In the genomic region with DNA sequence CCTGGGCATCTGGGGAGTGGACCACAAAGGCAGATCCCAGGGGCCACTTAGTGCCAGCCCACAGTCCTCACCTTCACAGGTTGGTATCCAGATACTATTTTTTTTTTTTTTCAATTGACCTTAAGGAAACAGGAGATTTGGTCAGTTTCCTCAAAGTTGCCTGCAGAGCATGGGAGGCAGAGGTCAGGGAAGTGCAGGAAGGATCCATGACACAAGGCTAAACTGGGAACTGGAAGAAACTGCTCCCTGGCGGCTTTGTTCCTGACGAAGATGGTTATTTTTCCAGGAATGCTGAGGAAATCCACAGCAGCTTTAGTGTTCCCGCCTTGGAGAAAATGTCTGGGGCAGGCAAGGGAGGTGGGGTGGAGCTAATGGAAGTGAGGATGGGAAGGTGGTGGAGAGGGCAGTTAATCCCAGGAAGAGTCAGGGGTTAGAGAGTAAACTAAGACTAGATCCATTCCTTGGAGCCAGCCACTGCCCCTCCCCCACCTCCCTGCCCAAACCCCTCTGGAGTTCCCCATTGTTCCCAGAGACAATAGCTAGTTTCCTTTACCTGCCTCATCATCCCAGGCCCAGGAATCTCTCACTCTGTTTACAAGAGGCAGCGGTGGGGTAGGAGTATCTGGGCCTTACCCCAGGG, we compare ENCODE assay signal across 22 cellular contexts. TPM values are rescaled to one million over a fixed set of nuclear protein-coding genes. Genes with fewer than 3 reads are reported as not detected.
DNase-seq lines count a peak whose midpoint lies in the region; ATAC-seq and TF ChIP-seq lines count a peak whose summit lies in the region.
"Had no signal": no experiment of that assay in that cellular context is flagged by ENCODE, and none has a peak within 500 bp of the region (broad histone marks: within the 10 kb centered on the region; RNA-seq: fewer than 3 reads in every experiment).

No MANE protein-coding gene starts in this region.

- H3K9ac ChIP-seq in BLaER1: no peak overlapping the region

- H3K4me3 ChIP-seq in BLaER1 (no peak overlapping the region), Panc1 (ENCODE audit: low read depth in 2 of 2, low read length in 2 of 2) (no peak overlapping the region), heart right ventricle (no peak overlapping the region), lower lobe of right lung (no peak overlapping the region), transverse colon (no peak overlapping the region)
- no peak overlapping the region for H3K4me3 ChIP-seq in CD4-positive, alpha-beta memory T cell (ENCODE audit: low read length in 2 of 2)
- H3K4me3 ChIP-seq: smooth muscle cell had no signal

- H3K27ac Mint-ChIP-seq in CD4-positive, alpha-beta memory T cell: no peak overlapping the region
- H3K27ac Mint-ChIP-seq: CD4-positive, CD25-positive, alpha-beta regulatory T cell; immature natural killer cell; stimulated activated naive B cell treated with anti-CD40 and anti-IgM and Interleukin-4, amounts not matched to agents 10 μg/mL and 1 μg/mL and 100 μg/mL, for 72 hours; T-helper 2 cell treated with Interferon-gamma antibody and Interleukin-4, amounts not matched to agents 5 μg/mL and 100 μg/mL, for 36 hours had no signal

- in situ Hi-C loops in Panc1 (cut with HindIII; ENCODE audit: low pct_unique_long_range_greater_than_20kb, low sequenced_read_pairs) (no loop called here), transverse colon (cut with MboI; ENCODE audit: low pct_ligation_motif_present in 1 of 4, low pct_unique_long_range_greater_than_20kb in 1 of 4, low sequenced_read_pairs in 3 of 4) (no loop called here)

- no peaks in the 10 kb centered on the region for H3K4me1 Mint-ChIP-seq in CD4-positive, alpha-beta memory T cell
- H3K4me1 Mint-ChIP-seq: CD4-positive, CD25-positive, alpha-beta regulatory T cell; immature natural killer cell had no signal

- WGBS in heart right ventricle, 2 donors: 45 to 70% methylated on average over 4 of the region's 4 CpGs
- WGBS in transverse colon (ENCODE audit: low coverage in 1 of 2), 2 donors: 92% methylated on average over 4 of the region's 4 CpGs; no CpG with 5 or more reads in 1 of the 2 donors

- DNase-seq in Panc1 (ENCODE audit: low read depth, low spot score) (no peak), heart right ventricle (no peak), lower lobe of right lung (peak; percentile 14), transverse colon (no peak), NCI-H128 (lab: John Stamatoyannopoulos, UW; ENCODE audit: unreplicated experiment) (no peak)
- no peak for DNase-seq in CD4-positive, alpha-beta memory T cell
- DNase-seq: activated CD8-positive, alpha-beta memory T cell treated with anti-CD3 and anti-CD28 coated beads, Interleukin-2, amount 50 U/mL, for 4 hours; activated naive CD4-positive, alpha-beta T cell treated with anti-CD3 and anti-CD28 coated beads, Interleukin-2, amount 50 U/mL, for 16 hours; CD4-positive, CD25-positive, alpha-beta regulatory T cell; immature natural killer cell; midbrain; NCI-H1417 treated with DMSO at 0.1 percent for 48 hours; occipital lobe; SHP77 treated with DMSO at 0.1 percent for 48 hours; stimulated activated naive B cell treated with anti-CD40 and anti-IgM and Interleukin-4, amounts not matched to agents 10 μg/mL and 1 μg/mL and 100 μg/mL, for 72 hours had no signal

- no peak overlapping the region for H3K4me3 Mint-ChIP-seq in CD4-positive, alpha-beta memory T cell
- H3K4me3 Mint-ChIP-seq: CD4-positive, CD25-positive, alpha-beta regulatory T cell; immature natural killer cell; stimulated activated naive B cell treated with anti-CD40 and anti-IgM and Interleukin-4, amounts not matched to agents 10 μg/mL and 1 μg/mL and 100 μg/mL, for 72 hours; T-helper 2 cell treated with Interferon-gamma antibody and Interleukin-4, amounts not matched to agents 5 μg/mL and 100 μg/mL, for 36 hours had no signal

- no peak overlapping the region for H3K27ac ChIP-seq in BLaER1
- peak overlapping the region; percentile 68; the same call in 1 of the 2 replicates for H3K27ac ChIP-seq in Panc1 (ENCODE audit: low read length)
- peak overlapping the region; percentile 43 to 90 (median 76) for H3K27ac ChIP-seq in heart right ventricle
- H3K27ac ChIP-seq in lower lobe of right lung: no peak overlapping the region
- H3K27ac ChIP-seq in transverse colon: peak overlapping the region in 2 of 4 donors; percentile 23 to 28
- no peak overlapping the region for H3K27ac ChIP-seq in CD4-positive, alpha-beta memory T cell (ENCODE audit: low read depth, low read length)

- H4K20me1 ChIP-seq in BLaER1: no peaks in the 10 kb centered on the region

- intact Hi-C loops in Panc1 (cut with micrococcal nuclease; ENCODE audit: unreplicated experiment): no loop called here
- intact Hi-C loops in heart right ventricle (cut with DNase I): no loop called here
- intact Hi-C loops in lower lobe of right lung (cut with DNase I): no loop called here
- intact Hi-C loops in transverse colon (cut with DNase I; ENCODE audit: low total_unique reads): no loop called here
- intact Hi-C loops in CD4-positive, alpha-beta memory T cell (cut with micrococcal nuclease): no loop called here

- TF ChIP-seq EP300 in transverse colon (IDR thresholded peaks at IDR 0.05; ENCODE audit: low read depth): no peak

- no peak for TF ChIP-seq POLR2A in transverse colon (IDR thresholded peaks at IDR 0.05)

- no TSS peak for BruUV-seq in Panc1 (replicated peaks; lab: Mats Ljungman, UMichigan)

- no peaks in the 10 kb centered on the region for H3K27me3 ChIP-seq in BLaER1
- H3K27me3 ChIP-seq in Panc1 (ENCODE audit: control insufficient read depth, insufficient read depth, low read length): no peaks in the 10 kb centered on the region
- H3K27me3 ChIP-seq in heart right ventricle: no peaks in the 10 kb centered on the region
- H3K27me3 ChIP-seq in lower lobe of right lung (ENCODE audit: low read depth): no peaks in the 10 kb centered on the region
- H3K27me3 ChIP-seq in transverse colon: no peaks in the 10 kb centered on the region
- H3K27me3 ChIP-seq in CD4-positive, alpha-beta memory T cell (ENCODE audit: insufficient read depth, low read length): no peaks in the 10 kb centered on the region

- H3K36me3 Mint-ChIP-seq in CD4-positive, alpha-beta memory T cell: no peaks in the 10 kb centered on the region
- H3K36me3 Mint-ChIP-seq: CD4-positive, CD25-positive, alpha-beta regulatory T cell; immature natural killer cell; stimulated activated naive B cell treated with anti-CD40 and anti-IgM and Interleukin-4, amounts not matched to agents 10 μg/mL and 1 μg/mL and 100 μg/mL, for 72 hours had no signal

- POLR2A ChIA-PET in Panc1 (lab: Charles Lee): interaction anchor here (0.6 kb wide), 2 partner anchors 22 to 35 kb away, joined by 3 to 5 read pairs; no protein-coding TSS in a partner anchor
- POLR2A ChIA-PET in CD4-positive, alpha-beta memory T cell (lab: Charles Lee; ENCODE audit: partially characterized antibody): no interaction called here

- CTCF ChIA-PET in Panc1 (lab: Charles Lee): no interaction called here
- CTCF ChIA-PET in CD4-positive, alpha-beta memory T cell (lab: Charles Lee; ENCODE audit: partially characterized antibody): interaction anchor here (1.3 kb wide), 1 partner anchor 110 kb away, joined by 3 read pairs; a partner anchor contains a TSS

- no peaks in the 10 kb centered on the region for H3K9me3 Mint-ChIP-seq in CD4-positive, alpha-beta memory T cell
- H3K9me3 Mint-ChIP-seq: CD4-positive, CD25-positive, alpha-beta regulatory T cell; immature natural killer cell; stimulated activated naive B cell treated with anti-CD40 and anti-IgM and Interleukin-4, amounts not matched to agents 10 μg/mL and 1 μg/mL and 100 μg/mL, for 72 hours; T-helper 2 cell treated with Interferon-gamma antibody and Interleukin-4, amounts not matched to agents 5 μg/mL and 100 μg/mL, for 36 hours had no signal

- H3K4me1 ChIP-seq in BLaER1: peaks cover 22% of the 10 kb centered on the region
- H3K4me1 ChIP-seq in Panc1 (ENCODE audit: control insufficient read depth, insufficient read depth, low read length): peaks cover 30% of the 10 kb centered on the region
- peaks cover 8 to 29% (median 20%) of the 10 kb centered on the region in 9 donors for H3K4me1 ChIP-seq in heart right ventricle
- no peaks in the 10 kb centered on the region for H3K4me1 ChIP-seq in lower lobe of right lung
- peaks cover 0 to 22% (median 14%) of the 10 kb centered on the region in 4 donors for H3K4me1 ChIP-seq in transverse colon
- no peaks in the 10 kb centered on the region for H3K4me1 ChIP-seq in CD4-positive, alpha-beta memory T cell (ENCODE audit: insufficient read depth, low read length)

- no peak for ATAC-seq in Panc1
- peak; percentile 58 to 79 (median 68) for ATAC-seq in heart right ventricle
- no peak for ATAC-seq in lower lobe of right lung
- ATAC-seq in GM18907 (IDR thresholded peaks at IDR 0.05; ENCODE audit: unreplicated experiment): no peak
- ATAC-seq: stimulated activated naive B cell treated with anti-CD40 and anti-IgM and Interleukin-4, amounts not matched to agents 10 μg/mL and 1 μg/mL and 100 μg/mL, for 72 hours had no signal

- peak overlapping the region; percentile 77; the same call in 1 of the 2 replicates for H3K4me2 ChIP-seq in BLaER1
- H3K4me2 ChIP-seq: smooth muscle cell had no signal

- H3K27me3 Mint-ChIP-seq in CD4-positive, alpha-beta memory T cell: no peaks in the 10 kb centered on the region

- H3K9me3 ChIP-seq in BLaER1 (no peaks in the 10 kb centered on the region), Panc1 (ENCODE audit: control insufficient read depth, insufficient read depth, low read depth, low read length) (no peaks in the 10 kb centered on the region), heart right ventricle (no peaks in the 10 kb centered on the region), lower lobe of right lung (no peaks in the 10 kb centered on the region), transverse colon (no peaks in the 10 kb centered on the region)
- no peaks in the 10 kb centered on the region for H3K9me3 ChIP-seq in CD4-positive, alpha-beta memory T cell (ENCODE audit: control insufficient read depth in 1 of 2, low read length in 2 of 2)

- H3K36me3 ChIP-seq in BLaER1 (no peaks in the 10 kb centered on the region), Panc1 (ENCODE audit: control insufficient read depth, insufficient read depth, low read length) (no peaks in the 10 kb centered on the region), heart right ventricle (no peaks in the 10 kb centered on the region), lower lobe of right lung (no peaks in the 10 kb centered on the region), transverse colon (no peaks in the 10 kb centered on the region)
- H3K36me3 ChIP-seq in CD4-positive, alpha-beta memory T cell (ENCODE audit: insufficient read depth, low read length): no peaks in the 10 kb centered on the region

- no peak for TF ChIP-seq CTCF in Panc1 (IDR thresholded peaks at IDR 0.05)
- TF ChIP-seq CTCF in heart right ventricle (IDR thresholded peaks at IDR 0.05): no peak
- no peak for TF ChIP-seq CTCF in lower lobe of right lung (IDR thresholded peaks at IDR 0.05)
- no peak for TF ChIP-seq CTCF in transverse colon (IDR thresholded peaks at IDR 0.05)

RNA-seq across cellular contexts. Expression of a gene that starts 14.3 kb away (rescaled TPM):
- total RNA-seq in Panc1 (2021; ENCODE audit: unreplicated experiment) (1.8 TPM), heart right ventricle (1 to 10 TPM in 2 of 10 donors, under 1 TPM in 3, not detected in 5; 0.41 to 2.3 (median 0.86) TPM), lower lobe of right lung (not detected), transverse colon (under 1 TPM in 1 of 4 donors, not detected in 3; 0.95 TPM)
- polyA plus RNA-seq in Panc1 (2012; ENCODE audit: insufficient read length): 1.9 TPM
- under 1 TPM in 1 of 2 donors, not detected in 1; 0.91 TPM for polyA plus RNA-seq in heart right ventricle
- total RNA-seq in CD4-positive, alpha-beta memory T cell: not detected
- polyA plus RNA-seq in CD4-positive, alpha-beta memory T cell: not detected
- total RNA-seq: A673; CD4-positive, CD25-positive, alpha-beta regulatory T cell; fibroblast of villous mesenchyme; occipital lobe; smooth muscle cell; ureter had no signal
- polyA plus RNA-seq: CD4-positive, CD25-positive, alpha-beta regulatory T cell; immature natural killer cell; smooth muscle cell had no signal

RNA-seq across cellular contexts. Expression of a gene that starts 20.9 kb away (rescaled TPM):
- 263 TPM for total RNA-seq in Panc1 (2021; ENCODE audit: unreplicated experiment)
- polyA plus RNA-seq in Panc1 (2012; ENCODE audit: insufficient read length): 313 TPM
- total RNA-seq in heart right ventricle: 100 to 1,000 TPM; 104 to 198 (median 146) TPM
- polyA plus RNA-seq in heart right ventricle: 10 to 100 TPM; 46.3 to 90.9 TPM
- 36.2 TPM for total RNA-seq in lower lobe of right lung
- 10 to 100 TPM; 25.1 to 45.2 (median 35.6) TPM for total RNA-seq in transverse colon
- total RNA-seq in CD4-positive, alpha-beta memory T cell: 1 to 10 TPM; 2.1 to 3.1 TPM
- 1 to 10 TPM; 3.4 to 3.7 TPM for polyA plus RNA-seq in CD4-positive, alpha-beta memory T cell

RNA-seq across cellular contexts. Expression of a gene that starts 43.8 kb away (rescaled TPM):
- total RNA-seq in Panc1 (2021; ENCODE audit: unreplicated experiment) (1.2 TPM), heart right ventricle (under 1 TPM in 6 of 10 donors, not detected in 4; 0.09 to 0.72 (median 0.24) TPM), lower lobe of right lung (0.27 TPM), transverse colon (10 to 100 TPM in 1 of 4 donors, 1 to 10 TPM in 2, not detected in 1; 1.6 to 19.8 (median 4.9) TPM)
- polyA plus RNA-seq in Panc1 (2012; ENCODE audit: insufficient read length): 0.85 TPM
- polyA plus RNA-seq in heart right ventricle: under 1 TPM; 0.32 to 0.37 TPM
- total RNA-seq in CD4-positive, alpha-beta memory T cell: not detected
- polyA plus RNA-seq in CD4-positive, alpha-beta memory T cell: not detected
- total RNA-seq: A673; CD4-positive, CD25-positive, alpha-beta regulatory T cell; fibroblast of villous mesenchyme; occipital lobe; smooth muscle cell had no signal
- polyA plus RNA-seq: CD4-positive, CD25-positive, alpha-beta regulatory T cell had no signal

RNA-seq across cellular contexts. Expression of a gene that starts 44.4 kb away (rescaled TPM):
- total RNA-seq in Panc1 (2021; ENCODE audit: unreplicated experiment): 1,253 TPM
- polyA plus RNA-seq in Panc1 (2012; ENCODE audit: insufficient read length): 799 TPM
- 1,000 to 10,000 TPM in 4 of 10 donors, 100 to 1,000 TPM in 6; 675 to 1,053 (median 920) TPM for total RNA-seq in heart right ventricle
- 100 to 1,000 TPM; 235 to 764 TPM for polyA plus RNA-seq in heart right ventricle
- total RNA-seq in lower lobe of right lung: 680 TPM
- total RNA-seq in transverse colon: 100 to 1,000 TPM; 105 to 371 (median 242) TPM
- 100 to 1,000 TPM; 303 to 324 TPM for total RNA-seq in CD4-positive, alpha-beta memory T cell
- 100 to 1,000 TPM; 384 to 432 TPM for polyA plus RNA-seq in CD4-positive, alpha-beta memory T cell

RNA-seq across cellular contexts. Expression of a gene that starts 54.9 kb away (rescaled TPM):
- total RNA-seq in Panc1 (2021; ENCODE audit: unreplicated experiment) (105 TPM), heart right ventricle (10 to 100 TPM; 19.4 to 29.8 (median 23.7) TPM), lower lobe of right lung (23.8 TPM), transverse colon (10 to 100 TPM in 3 of 4 donors, 1 to 10 TPM in 1; 9.0 to 36.4 (median 22.5) TPM)
- 114 TPM for polyA plus RNA-seq in Panc1 (2012; ENCODE audit: insufficient read length)
- 10 to 100 TPM in 1 of 2 donors, 1 to 10 TPM in 1; 9.1 to 27.2 TPM for polyA plus RNA-seq in heart right ventricle
- 10 to 100 TPM; 20.7 to 20.9 TPM for total RNA-seq in CD4-positive, alpha-beta memory T cell
- polyA plus RNA-seq in CD4-positive, alpha-beta memory T cell: 10 to 100 TPM; 41.6 to 65.3 TPM

Comparison
In these comparisons a context has a peak if more than half of its experiments do, and no peak if none do; other contexts are left out.
1. H3K27ac ChIP-seq: peak in Panc1 (single experiment) and heart right ventricle (10 of 10); none in BLaER1 (single experiment), lower lobe of right lung (single experiment) and CD4-positive, alpha-beta memory T cell (single experiment).
2. ATAC-seq: peak in heart right ventricle (8 of 8); none in Panc1 (single experiment), lower lobe of right lung (0 of 2) and GM18907 (single experiment).